1 cellular context compared by ENCODE assay signal in the genomic region with DNA sequence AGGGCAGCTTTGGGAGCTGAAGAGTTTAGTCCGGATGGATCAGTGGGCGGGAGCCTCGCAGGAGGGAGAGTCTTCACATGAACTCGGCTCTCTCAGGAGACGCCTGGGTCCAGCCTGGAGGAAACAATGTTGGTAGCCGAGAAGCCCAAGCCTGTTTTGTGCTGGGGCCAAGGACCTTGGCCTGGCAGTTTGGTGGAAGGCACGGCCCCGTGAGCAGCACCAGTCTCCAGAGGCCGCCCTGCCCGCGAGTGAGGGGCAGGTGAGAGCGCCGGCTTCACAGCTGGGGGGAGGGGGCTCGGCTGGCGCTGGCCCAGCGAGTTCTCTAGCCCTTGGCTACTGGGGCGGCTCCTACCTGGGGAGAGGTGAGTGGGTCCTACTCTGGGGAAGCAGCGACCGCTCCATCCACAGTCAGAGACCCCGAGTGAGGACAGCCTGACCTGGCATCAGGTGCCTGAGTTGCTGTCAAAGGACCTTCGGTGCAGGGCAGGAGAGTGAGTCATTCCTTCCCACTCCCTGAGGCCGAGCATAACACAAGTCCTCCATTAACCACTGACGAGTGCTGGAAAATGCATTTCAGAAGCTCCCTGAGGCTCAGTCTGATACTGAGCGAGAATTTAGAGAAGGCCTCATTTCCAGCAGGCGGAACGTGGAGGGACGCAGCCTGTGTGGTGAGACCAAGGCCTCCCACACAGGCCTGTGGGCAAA.
TF ChIP-seq lines count a peak whose summit lies in the region.

No MANE protein-coding gene starts in this region.

TF ChIP-seq in IMR-90, 13 proteins besides CTCF, POLR2A, EP300 and RAD21:
- TF ChIP-seq, protein P1, sequence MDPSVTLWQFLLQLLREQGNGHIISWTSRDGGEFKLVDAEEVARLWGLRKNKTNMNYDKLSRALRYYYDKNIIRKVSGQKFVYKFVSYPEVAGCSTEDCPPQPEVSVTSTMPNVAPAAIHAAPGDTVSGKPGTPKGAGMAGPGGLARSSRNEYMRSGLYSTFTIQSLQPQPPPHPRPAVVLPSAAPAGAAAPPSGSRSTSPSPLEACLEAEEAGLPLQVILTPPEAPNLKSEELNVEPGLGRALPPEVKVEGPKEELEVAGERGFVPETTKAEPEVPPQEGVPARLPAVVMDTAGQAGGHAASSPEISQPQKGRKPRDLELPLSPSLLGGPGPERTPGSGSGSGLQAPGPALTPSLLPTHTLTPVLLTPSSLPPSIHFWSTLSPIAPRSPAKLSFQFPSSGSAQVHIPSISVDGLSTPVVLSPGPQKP (IDR thresholded peaks at IDR 0.05; ENCODE audit: borderline replicate concordance, low read depth, low read length), result no peak
- TF ChIP-seq RFX5 (IDR thresholded peaks at IDR 0.05; ENCODE audit: low read depth, low read length) (no peak), MAZ (IDR thresholded peaks at IDR 0.05; ENCODE audit: borderline replicate concordance, low read depth, low read length) (no peak), MXI1 (IDR thresholded peaks at IDR 0.05; ENCODE audit: borderline replicate concordance, low read depth, low read length) (no peak), BHLHE40 (IDR thresholded peaks at IDR 0.05; ENCODE audit: low read depth, low read length) (no peak), RCOR1 (IDR thresholded peaks at IDR 0.05; ENCODE audit: insufficient replicate concordance, low read length) (no peak), SMC3 (IDR thresholded peaks at IDR 0.05; ENCODE audit: low read depth, low read length) (no peak), CEBPB (IDR thresholded peaks at IDR 0.05; ENCODE audit: low read depth, low read length) (no peak), CHD1 (IDR thresholded peaks at IDR 0.05; ENCODE audit: low read depth, low read length) (no peak), FOS (IDR thresholded peaks at IDR 0.05; ENCODE audit: low read depth, low read length) (no peak), NFE2L2 (IDR thresholded peaks at IDR 0.05; ENCODE audit: low read depth, low read length) (no peak), MAFK (IDR thresholded peaks at IDR 0.05; ENCODE audit: low read depth, low read length) (no peak)
- TF ChIP-seq, protein P2, sequence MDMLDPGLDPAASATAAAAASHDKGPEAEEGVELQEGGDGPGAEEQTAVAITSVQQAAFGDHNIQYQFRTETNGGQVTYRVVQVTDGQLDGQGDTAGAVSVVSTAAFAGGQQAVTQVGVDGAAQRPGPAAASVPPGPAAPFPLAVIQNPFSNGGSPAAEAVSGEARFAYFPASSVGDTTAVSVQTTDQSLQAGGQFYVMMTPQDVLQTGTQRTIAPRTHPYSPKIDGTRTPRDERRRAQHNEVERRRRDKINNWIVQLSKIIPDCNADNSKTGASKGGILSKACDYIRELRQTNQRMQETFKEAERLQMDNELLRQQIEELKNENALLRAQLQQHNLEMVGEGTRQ (IDR thresholded peaks at IDR 0.05; ENCODE audit: low read depth, low read length), result no peak
